In genomic region chr6:166997768-166998255, GRCh38 we compare ENCODE assay signal across 8 cellular contexts. TPM values are rescaled to one million over a fixed set of nuclear protein-coding genes. Genes with fewer than 3 reads are reported as not detected.
A peak's percentile ranks its signal among the peaks of the same experiment; 100 is the strongest.
DNase-seq lines count a peak whose midpoint lies in the region; ATAC-seq and TF ChIP-seq lines count a peak whose summit lies in the region.

No MANE protein-coding gene starts in this region.

- H3K27me3 Mint-ChIP-seq in activated naive CD4-positive, alpha-beta T cell treated with anti-CD3 and anti-CD28 coated beads for 36 hours (ENCODE audit: low read depth) = no peaks in the 10 kb centered on the region

- H3K79me2 ChIP-seq in parathyroid adenoma = no peaks in the 10 kb centered on the region

- H3K4me1 ChIP-seq in parathyroid adenoma (peaks cover 5% of the 10 kb centered on the region), aorta (ENCODE audit: control insufficient read depth in 1 of 2, insufficient read depth in 2 of 2, low read length in 2 of 2) (no peaks in the 10 kb centered on the region)

- ATAC-seq in Right ventricle myocardium inferior = peak; percentile 9
- no peak for ATAC-seq in aorta (ENCODE audit: low FRiP score)

- H3K4me3 ChIP-seq in parathyroid adenoma (ENCODE audit: low read depth, low read length) (peak overlapping the region; percentile 83), aorta (ENCODE audit: low read length in 2 of 2) (peak overlapping the region; percentile 28 to 95)

- DNase-seq in GM19238 (ENCODE audit: insufficient read length, low spot score) = peak; percentile 21
- DNase-seq in HT-29 (ENCODE audit: low spot score) = peak; percentile 87
- DNase-seq in SHP77 (lab: John Stamatoyannopoulos, UW) = peak; percentile 22 to 63
- peak; percentile 68 for DNase-seq in activated naive CD4-positive, alpha-beta T cell treated with anti-CD3 and anti-CD28 coated beads for 36 hours
- no peak for DNase-seq in Right ventricle myocardium inferior (ENCODE audit: missing footprints)
- peak; percentile 66 to 79 for DNase-seq in aorta

- no peak overlapping the region for H3K27ac Mint-ChIP-seq in activated naive CD4-positive, alpha-beta T cell treated with anti-CD3 and anti-CD28 coated beads for 36 hours

- H3K4me3 Mint-ChIP-seq in activated naive CD4-positive, alpha-beta T cell treated with anti-CD3 and anti-CD28 coated beads for 36 hours = peak overlapping the region; percentile 86

- H3K27ac ChIP-seq in C4-2B (peak overlapping the region; percentile 94), parathyroid adenoma (no peak overlapping the region), aorta (ENCODE audit: low read depth in 1 of 2, low read length in 2 of 2) (no peak overlapping the region)

- no peaks in the 10 kb centered on the region for H3K36me3 ChIP-seq in parathyroid adenoma (ENCODE audit: control insufficient read depth, insufficient read depth, low read length)
- H3K36me3 ChIP-seq in aorta (ENCODE audit: control insufficient read depth in 1 of 2, insufficient read depth in 2 of 2, low read length in 1 of 2) = no peaks in the 10 kb centered on the region

- H3K9ac ChIP-seq in parathyroid adenoma = no peak overlapping the region

- CTCF ChIA-PET in activated naive CD4-positive, alpha-beta T cell treated with anti-CD3 and anti-CD28 coated beads for 36 hours (lab: Charles Lee) = interaction anchor here (1.1 kb wide), 1 partner anchor 143 kb away, joined by 4 read pairs; no protein-coding TSS in a partner anchor

- peak overlapping the region; percentile 59 for H2AFZ ChIP-seq in parathyroid adenoma

- peak; percentile 54 for TF ChIP-seq CTCF in C4-2B (conservative IDR thresholded peaks at IDR 0.05)
- peak; percentile 39 for TF ChIP-seq CTCF in parathyroid adenoma (IDR thresholded peaks at IDR 0.05)

- H3K27me3 ChIP-seq in parathyroid adenoma (ENCODE audit: control insufficient read depth, insufficient read depth, low read length) (no peaks in the 10 kb centered on the region), aorta (ENCODE audit: control insufficient read depth in 1 of 2, insufficient read depth in 2 of 2, low read length in 1 of 2) (no peaks in the 10 kb centered on the region)

- 3 to 5% methylated on average over 38 of the region's 38 CpGs for WGBS in aorta, 2 donors

- peaks cover 8% of the 10 kb centered on the region for H3K36me3 Mint-ChIP-seq in activated naive CD4-positive, alpha-beta T cell treated with anti-CD3 and anti-CD28 coated beads for 36 hours (ENCODE audit: low read depth)

- peak overlapping the region; percentile 92 for H3K4me2 ChIP-seq in parathyroid adenoma (ENCODE audit: low read length)

- H3K9me3 ChIP-seq in parathyroid adenoma (ENCODE audit: control insufficient read depth, low read length) (no peaks in the 10 kb centered on the region), aorta (ENCODE audit: control insufficient read depth, low read length) (no peaks in the 10 kb centered on the region)

- intact Hi-C loops in activated naive CD4-positive, alpha-beta T cell treated with anti-CD3 and anti-CD28 coated beads for 36 hours (cut with micrococcal nuclease) = loop anchor here (2.0 to 5.0 kb wide), 2 partner anchors 354 to 615 kb away; partner anchors contain the start of gene MPC1
- intact Hi-C loops in Right ventricle myocardium inferior (cut with DNase I) = loop anchor here (2.0 to 5.0 kb wide), 2 partner anchors 41 to 221 kb away; partner anchors contain the start of gene RNASET2
- intact Hi-C loops in aorta (cut with DNase I) = loop anchor here (1.0 to 10.0 kb wide), 4 partner anchors 41 to 531 kb away; partner anchors contain the start of genes RNASET2 (in 2 of the 2) and RPS6KA2 (in 1 of the 2)

- H3K4me1 Mint-ChIP-seq in activated naive CD4-positive, alpha-beta T cell treated with anti-CD3 and anti-CD28 coated beads for 36 hours (ENCODE audit: low read depth) = peaks cover 26% of the 10 kb centered on the region

- no peaks in the 10 kb centered on the region for H3K9me3 Mint-ChIP-seq in activated naive CD4-positive, alpha-beta T cell treated with anti-CD3 and anti-CD28 coated beads for 36 hours

RNA-seq across cellular contexts. Expression of gene CEP43, which starts 1.4 kb away (rescaled TPM):
- 26.5 and 28.4 TPM in 2 replicates for total RNA-seq in HT-29 (2014; rRNA removed; shearing (Covaris generic))
- 10 to 100 TPM; 19.6 to 20.3 TPM for total RNA-seq in activated naive CD4-positive, alpha-beta T cell treated with anti-CD3 and anti-CD28 coated beads for 36 hours
- 10.8 TPM for total RNA-seq in Right ventricle myocardium inferior
- 10 to 100 TPM in 1 of 2 donors, 1 to 10 TPM in 1; 8.4 to 13.6 TPM for total RNA-seq in aorta
- 1 to 10 TPM; 7.8 to 9.4 TPM for polyA plus RNA-seq in aorta

RNA-seq across cellular contexts. Expression of gene RNASET2, which starts 41.5 kb away (rescaled TPM):
- 270 and 281 TPM in 2 replicates for total RNA-seq in HT-29 (2014; rRNA removed; shearing (Covaris generic))
- 10 to 100 TPM; 74.1 to 75.6 TPM for total RNA-seq in activated naive CD4-positive, alpha-beta T cell treated with anti-CD3 and anti-CD28 coated beads for 36 hours
- 16.4 TPM for total RNA-seq in Right ventricle myocardium inferior
- 10 to 100 TPM; 23.3 to 64.8 TPM for total RNA-seq in aorta
- 10 to 100 TPM; 26.8 to 42.1 TPM for polyA plus RNA-seq in aorta
